Comparison of ENCODE assay signal across 9 cellular contexts in genomic region chr16:7512503-7512902, GRCh38.
"Had no signal": no experiment of that assay in that cellular context is flagged by ENCODE, and none has a peak within 500 bp of the region (broad histone marks: within the 10 kb centered on the region; RNA-seq: fewer than 3 reads in every experiment).

No MANE protein-coding gene starts in this region.

- ATAC-seq: GM23338, HCT116 had no signal

- H3K4me3 ChIP-seq: GM23248, GM23338, HAP-1 had no signal

- DNase-seq: GM23248, GOT3, H7, H9, HCEC 1CT, HFFc6 had no signal

- H3K9me3 ChIP-seq: HAP-1 had no signal

- H3K27ac ChIP-seq: GM23248 had no signal

- H3K36me3 ChIP-seq: HAP-1 had no signal

- H3K4me1 ChIP-seq: HAP-1 had no signal
